In the genomic region with DNA sequence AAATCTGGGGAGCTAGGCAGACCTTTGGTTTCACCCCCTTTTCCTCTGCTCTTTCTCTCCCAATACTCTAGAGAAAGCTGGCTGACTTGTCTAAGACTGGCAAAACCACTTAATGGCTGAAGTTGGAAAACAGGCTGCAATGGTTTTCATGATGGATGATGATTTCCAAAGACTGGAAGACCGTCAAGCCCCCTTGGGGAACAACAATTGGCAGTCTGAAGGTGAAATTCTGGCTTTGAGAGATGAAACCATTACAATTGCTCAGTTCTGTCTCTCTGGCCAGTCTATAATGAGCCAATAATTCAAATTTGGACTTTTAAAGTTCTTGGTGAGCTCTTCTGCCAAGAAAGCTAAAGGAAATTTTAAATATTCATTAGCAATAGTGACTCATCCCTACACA, we compare ENCODE assay signal across 28 cellular contexts.
"Had no signal": no experiment of that assay in that cellular context is flagged by ENCODE, and none has a peak within 500 bp of the region (broad histone marks: within the 10 kb centered on the region; RNA-seq: fewer than 3 reads in every experiment).

No MANE protein-coding gene starts in this region.

- H3K36me3 ChIP-seq: adrenal gland had no signal

- H3K4me2 ChIP-seq: KMS-11 had no signal

- ATAC-seq: activated CD4-positive, alpha-beta T cell treated with anti-CD3 and anti-CD28 coated beads for 36 hours; activated naive CD4-positive, alpha-beta T cell treated with anti-CD3 and anti-CD28 coated beads, Interleukin-2, amount 50 U/mL, for 72 hours; activated T-cell treated with anti-CD3 and anti-CD28 coated beads, Interleukin-2, amount 50 U/mL, for 4 hours; Panc1 had no signal

- H3K27ac ChIP-seq: adrenal gland, KMS-11 had no signal

- H3K4me3 ChIP-seq: adrenal gland had no signal

- DNase-seq: activated CD4-positive, alpha-beta memory T cell treated with anti-CD3 and anti-CD28 coated beads for 36 hours; activated CD4-positive, alpha-beta T cell treated with anti-CD3 and anti-CD28 coated beads for 36 hours; activated CD4-positive, alpha-beta T cell treated with anti-CD3 and anti-CD28 coated beads, Interleukin-2, amount 50 U/mL, for 1 hour; activated CD8-positive, alpha-beta memory T cell treated with anti-CD3 and anti-CD28 coated beads, Interleukin-2, amount 50 U/mL, for 4 hours; activated gamma-delta T cell treated with Interleukin-2 at 50 U/mL for 16 hours; activated naive CD4-positive, alpha-beta T cell treated with anti-CD3 and anti-CD28 coated beads for 36 hours; activated T-cell treated with anti-CD3 and anti-CD28 coated beads for 4 hours; activated T-cell treated with anti-CD3 and anti-CD28 coated beads, Interleukin-2, amount 50 U/mL, for 4 hours; adrenal gland; caudate nucleus; cerebellar nuclear complex; NCI-H1092 treated with DMSO at 0.1 percent for 48 hours; NCI-H1417; NCI-H146; NCI-H187; NCI-H2029 treated with DMSO at 0.1 percent for 48 hours; NCI-H2107; NCI-H2171; NCI-H2227 treated with DMSO at 0.1 percent for 48 hours; NCI-H524; NCI-H69; NCI-H82; SIG-M5 had no signal

- H3K27me3 ChIP-seq: adrenal gland had no signal

- FAIRE-seq: bronchial epithelial cell, TTC549 had no signal

- H3K9me3 ChIP-seq: adrenal gland had no signal

- H3K9ac ChIP-seq: KMS-11 had no signal
